20 cellular contexts compared by ENCODE assay signal in the genomic region with DNA sequence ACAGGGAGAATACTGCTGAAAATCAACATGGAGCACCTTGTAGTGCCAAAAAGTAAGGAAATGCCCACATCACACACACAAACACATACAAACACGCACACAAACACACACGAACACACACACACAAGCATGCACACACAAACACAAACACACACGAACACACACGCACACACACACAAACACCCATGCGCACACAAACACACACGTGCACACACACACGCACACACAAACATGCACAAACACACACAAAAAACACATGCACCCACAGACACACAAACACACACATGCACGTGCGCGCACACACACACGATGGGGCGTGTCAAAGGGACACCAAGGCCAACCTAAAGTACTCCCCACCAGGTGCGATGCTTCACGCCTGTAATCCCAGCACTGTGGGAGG.
DNase-seq lines count a peak whose midpoint lies in the region; ATAC-seq, FAIRE-seq and TF ChIP-seq lines count a peak whose summit lies in the region.
"Had no signal": no experiment of that assay in that cellular context is flagged by ENCODE, and none has a peak within 500 bp of the region (broad histone marks: within the 10 kb centered on the region; RNA-seq: fewer than 3 reads in every experiment).

No MANE protein-coding gene starts in this region.

- DNase-seq in activated CD8-positive, alpha-beta memory T cell treated with anti-CD3 and anti-CD28 coated beads, Interleukin-2, amount 10 ng/mL, durations not matched to agents 7 days and 5 days, result peak; percentile 26
- DNase-seq in activated CD8-positive, alpha-beta memory T cell treated with anti-CD3 and anti-CD28 coated beads, Interleukin-2, amount 50 U/mL, for 48 hours, result no peak
- DNase-seq in HTR-8/SVneo (ENCODE audit: insufficient read length, low spot score) (no peak), endothelial cell (ENCODE audit: low spot score) (no peak), neuronal stem cell (ENCODE audit: low spot score) (no peak), left colon (no peak), NCI-H345 (lab: John Stamatoyannopoulos, UW) (no peak), aorta (no peak)
- DNase-seq: AML-193; Caco-2; CD4-positive, alpha-beta T cell; H9 had no signal

- no peak overlapping the region for H3K4me3 Mint-ChIP-seq in activated CD8-positive, alpha-beta memory T cell treated with anti-CD3 and anti-CD28 coated beads, Interleukin-2, amount 10 ng/mL, durations not matched to agents 7 days and 5 days
- peak overlapping the region; percentile 44 for H3K4me3 Mint-ChIP-seq in endothelial cell (ENCODE audit: unreplicated experiment)
- H3K4me3 Mint-ChIP-seq: CD4-positive, alpha-beta T cell had no signal

- H3K14ac ChIP-seq in neuronal stem cell (ENCODE audit: low read length), result peak overlapping the region; percentile 4

- no peak overlapping the region for H3K27ac Mint-ChIP-seq in activated CD8-positive, alpha-beta memory T cell treated with anti-CD3 and anti-CD28 coated beads, Interleukin-2, amount 10 ng/mL, durations not matched to agents 7 days and 5 days
- no peak overlapping the region for H3K27ac Mint-ChIP-seq in endothelial cell (ENCODE audit: unreplicated experiment)
- H3K27ac Mint-ChIP-seq: CD4-positive, alpha-beta T cell had no signal

- peak overlapping the region; percentile 56 for H3K9ac ChIP-seq in neuronal stem cell (ENCODE audit: low read depth, low read length, poor library complexity)

- H3K27me3 ChIP-seq in neuronal stem cell (ENCODE audit: control insufficient read depth in 3 of 3, insufficient read depth in 3 of 3, low read depth in 1 of 3, low read length in 3 of 3), result peaks cover 0 to 3% (median 0%) of the 10 kb centered on the region in 3 experiments
- H3K27me3 ChIP-seq in aorta (ENCODE audit: control insufficient read depth in 1 of 2, insufficient read depth in 2 of 2, low read length in 1 of 2), result no peaks in the 10 kb centered on the region

- peak overlapping the region; percentile 8 for H3K23ac ChIP-seq in neuronal stem cell (ENCODE audit: low read depth, low read length, poor library complexity)

- peaks cover 2% of the 10 kb centered on the region for H3K9me3 Mint-ChIP-seq in activated CD8-positive, alpha-beta memory T cell treated with anti-CD3 and anti-CD28 coated beads, Interleukin-2, amount 10 ng/mL, durations not matched to agents 7 days and 5 days (ENCODE audit: low read depth)
- no peaks in the 10 kb centered on the region for H3K9me3 Mint-ChIP-seq in endothelial cell (ENCODE audit: unreplicated experiment)
- H3K9me3 Mint-ChIP-seq: CD4-positive, alpha-beta T cell had no signal

- H3K36me3 Mint-ChIP-seq in activated CD8-positive, alpha-beta memory T cell treated with anti-CD3 and anti-CD28 coated beads, Interleukin-2, amount 10 ng/mL, durations not matched to agents 7 days and 5 days, result no peaks in the 10 kb centered on the region
- peaks cover 4% of the 10 kb centered on the region for H3K36me3 Mint-ChIP-seq in endothelial cell (ENCODE audit: low read depth, unreplicated experiment)

- no peak overlapping the region for H2BK15ac ChIP-seq in neuronal stem cell (ENCODE audit: low read length)

- no peaks in the 10 kb centered on the region for H3K79me1 ChIP-seq in neuronal stem cell (ENCODE audit: low read depth, low read length)

- no peak overlapping the region for H4K91ac ChIP-seq in neuronal stem cell (ENCODE audit: low read depth, low read length, poor library complexity)

- 100% methylated on average over 6 of the region's 14 CpGs; no CpG with 5 or more reads in 1 of the 2 donors for WGBS in neuronal stem cell (ENCODE audit: extremely low coverage in 2 of 2, insufficient read length in 2 of 2, insufficient replicate concordance in 1 of 2), 2 donors
- 83 to 95% methylated on average over 14 of the region's 14 CpGs for WGBS in aorta, 2 donors

- H2AFZ ChIP-seq in neuronal stem cell (ENCODE audit: low read length), result no peak overlapping the region

- H3K4me2 ChIP-seq in neuronal stem cell (ENCODE audit: insufficient read depth, low read length, poor library complexity, severe bottlenecking), result no peak overlapping the region
- H3K4me2 ChIP-seq: A549 had no signal

- H3K4me1 ChIP-seq in neuronal stem cell (ENCODE audit: control insufficient read depth in 2 of 2, insufficient read depth in 1 of 2, low read depth in 1 of 2, low read length in 2 of 2), result no peaks in the 10 kb centered on the region
- no peaks in the 10 kb centered on the region for H3K4me1 ChIP-seq in aorta (ENCODE audit: control insufficient read depth in 1 of 2, insufficient read depth in 2 of 2, low read length in 2 of 2)
- H3K4me1 ChIP-seq: A549, Caco-2 had no signal

- peak; percentile 78 for FAIRE-seq in HTR-8/SVneo (lab: Jason Lieb, UNC)
- FAIRE-seq: A549, D721Med, G401.6, GM12892, GM18507, H1 had no signal

- no peak overlapping the region for H3K4ac ChIP-seq in neuronal stem cell (ENCODE audit: low read length)

- H3K4me3 ChIP-seq in neuronal stem cell (ENCODE audit: low read length in 2 of 2) (peak overlapping the region in 1 of 2 donors; percentile 68), aorta (ENCODE audit: low read length in 2 of 2) (no peak overlapping the region)
- H3K4me3 ChIP-seq: A549 had no signal

- CTCF ChIA-PET in activated CD8-positive, alpha-beta memory T cell treated with anti-CD3 and anti-CD28 coated beads, Interleukin-2, amount 10 ng/mL, durations not matched to agents 7 days and 5 days (lab: Charles Lee), result no interaction called here

- no peak overlapping the region for H2BK5ac ChIP-seq in neuronal stem cell (ENCODE audit: low read length)

- no peak for TF ChIP-seq CTCF in endothelial cell (IDR thresholded peaks at IDR 0.05; ENCODE audit: unreplicated experiment)

- no peaks in the 10 kb centered on the region for H3K4me1 Mint-ChIP-seq in activated CD8-positive, alpha-beta memory T cell treated with anti-CD3 and anti-CD28 coated beads, Interleukin-2, amount 10 ng/mL, durations not matched to agents 7 days and 5 days
- H3K4me1 Mint-ChIP-seq in endothelial cell (ENCODE audit: unreplicated experiment), result no peaks in the 10 kb centered on the region
- H3K4me1 Mint-ChIP-seq: H9 had no signal

- H3K18ac ChIP-seq in neuronal stem cell (ENCODE audit: low read length), result no peak overlapping the region

- no peak for ATAC-seq in activated CD8-positive, alpha-beta memory T cell treated with anti-CD3 and anti-CD28 coated beads, Interleukin-2, amount 10 ng/mL, durations not matched to agents 7 days and 5 days
- ATAC-seq in left colon (no peak), aorta (ENCODE audit: low FRiP score) (no peak)
- ATAC-seq: A549 had no signal

- H4K8ac ChIP-seq in neuronal stem cell (ENCODE audit: low read depth, low read length), result no peak overlapping the region

- no peaks in the 10 kb centered on the region for H3K27me3 Mint-ChIP-seq in activated CD8-positive, alpha-beta memory T cell treated with anti-CD3 and anti-CD28 coated beads, Interleukin-2, amount 10 ng/mL, durations not matched to agents 7 days and 5 days
- H3K27me3 Mint-ChIP-seq in endothelial cell (ENCODE audit: unreplicated experiment), result peaks cover 5% of the 10 kb centered on the region

- intact Hi-C loops in left colon (cut with DNase I, micrococcal nuclease), result no loop called here
- intact Hi-C loops in aorta (cut with DNase I), result no loop called here

- H3K9me3 ChIP-seq in neuronal stem cell (replicated peaks in 1 of 2; ENCODE audit: control insufficient read depth in 2 of 2, insufficient read depth in 1 of 2, low read depth in 1 of 2, low read length in 2 of 2) (peaks cover 0 to 8% of the 10 kb centered on the region in 2 donors), aorta (ENCODE audit: control insufficient read depth, low read length) (peaks cover 17% of the 10 kb centered on the region)
- H3K9me3 ChIP-seq: Caco-2 had no signal

- no peak overlapping the region for H2BK120ac ChIP-seq in neuronal stem cell (ENCODE audit: low read depth, low read length)

- H2BK12ac ChIP-seq in neuronal stem cell (ENCODE audit: low read length), result no peak overlapping the region

- no peak overlapping the region for H3K27ac ChIP-seq in neuronal stem cell (replicated peaks; ENCODE audit: low read length)
- no peak overlapping the region for H3K27ac ChIP-seq in aorta (ENCODE audit: low read depth in 1 of 2, low read length in 2 of 2)
- H3K27ac ChIP-seq: 22Rv1, A549, C4-2B had no signal

- H2AK5ac ChIP-seq in neuronal stem cell (ENCODE audit: low read depth, low read length), result no peak overlapping the region

- peaks cover 0 to 2% of the 10 kb centered on the region in 2 donors for H3K36me3 ChIP-seq in neuronal stem cell (replicated peaks in 1 of 2; ENCODE audit: control insufficient read depth in 2 of 2, insufficient read depth in 2 of 2, low read length in 2 of 2)
- no peaks in the 10 kb centered on the region for H3K36me3 ChIP-seq in aorta (ENCODE audit: control insufficient read depth in 1 of 2, insufficient read depth in 2 of 2, low read length in 1 of 2)
